ENCODE assay signal across 2 cellular contexts in the genomic region with DNA sequence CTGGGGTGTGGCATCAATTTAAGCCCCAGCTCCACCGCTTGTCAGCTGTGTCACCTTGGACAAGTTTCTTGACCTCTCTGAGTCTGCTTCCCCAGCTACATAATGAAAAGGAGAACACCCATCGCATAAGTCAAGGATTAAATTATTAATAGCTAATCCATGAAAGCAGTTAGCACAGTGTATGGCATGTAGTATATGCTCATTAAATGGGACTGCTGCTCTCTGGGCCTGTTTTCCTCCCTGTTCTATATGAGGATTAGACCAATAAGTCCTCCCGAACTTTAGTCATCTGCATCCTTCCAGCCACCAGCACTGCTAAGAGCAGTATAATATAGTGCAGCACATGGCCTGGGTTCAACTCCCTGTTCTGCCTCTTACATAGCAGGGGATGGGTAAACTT.
TF ChIP-seq lines count a peak whose summit lies in the region.

No MANE protein-coding gene starts in this region.

TF ChIP-seq in HEK293, 187 proteins besides CTCF, POLR2A, EP300 and RAD21:
- TF ChIP-seq ZNF223 (tag by site-specific recombination; IDR thresholded peaks at IDR 0.05) (no peak), ZNF664 (tag by site-specific recombination; IDR thresholded peaks at IDR 0.05) (peak; percentile 90), KLF8 (tag by site-specific recombination; IDR thresholded peaks at IDR 0.05) (no peak)
- TF ChIP-seq, protein P1, sequence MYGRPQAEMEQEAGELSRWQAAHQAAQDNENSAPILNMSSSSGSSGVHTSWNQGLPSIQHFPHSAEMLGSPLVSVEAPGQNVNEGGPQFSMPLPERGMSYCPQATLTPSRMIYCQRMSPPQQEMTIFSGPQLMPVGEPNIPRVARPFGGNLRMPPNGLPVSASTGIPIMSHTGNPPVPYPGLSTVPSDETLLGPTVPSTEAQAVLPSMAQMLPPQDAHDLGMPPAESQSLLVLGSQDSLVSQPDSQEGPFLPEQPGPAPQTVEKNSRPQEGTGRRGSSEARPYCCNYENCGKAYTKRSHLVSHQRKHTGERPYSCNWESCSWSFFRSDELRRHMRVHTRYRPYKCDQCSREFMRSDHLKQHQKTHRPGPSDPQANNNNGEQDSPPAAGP (tag by site-specific recombination; IDR thresholded peaks at IDR 0.05): no peak

TF ChIP-seq in K562, 482 proteins besides CTCF, POLR2A, EP300 and RAD21:
- TF ChIP-seq PHTF2 (CRISPR knock-in tag; IDR thresholded peaks at IDR 0.05) (no peak), BCOR (IDR thresholded peaks at IDR 0.05) (peak; percentile 28; the same call in 1 of the 2 replicates), ZFP36 (IDR thresholded peaks at IDR 0.05; ENCODE audit: low read depth, low read length, partially characterized antibody) (peak; percentile 21), RBM25 (IDR thresholded peaks at IDR 0.05; ENCODE audit: low read depth, low read length, severe bottlenecking) (peak; percentile 27), ZBTB8A (IDR thresholded peaks at IDR 0.05; ENCODE audit: partially characterized antibody) (no peak), ZNF75A (CRISPR knock-in tag; IDR thresholded peaks at IDR 0.05) (no peak), IFI16 (CRISPR knock-in tag; IDR thresholded peaks at IDR 0.05) (no peak), CCNT2 (IDR thresholded peaks at IDR 0.05; ENCODE audit: borderline replicate concordance, extremely low read depth, insufficient read length, low read depth, low read length) (no peak), ZNF717 (CRISPR knock-in tag; IDR thresholded peaks at IDR 0.05) (no peak), ZNF77 (CRISPR knock-in tag; IDR thresholded peaks at IDR 0.05) (no peak), POLR2G (IDR thresholded peaks at IDR 0.05; ENCODE audit: low read depth, low read length) (no peak)
- TF ChIP-seq, protein P2, sequence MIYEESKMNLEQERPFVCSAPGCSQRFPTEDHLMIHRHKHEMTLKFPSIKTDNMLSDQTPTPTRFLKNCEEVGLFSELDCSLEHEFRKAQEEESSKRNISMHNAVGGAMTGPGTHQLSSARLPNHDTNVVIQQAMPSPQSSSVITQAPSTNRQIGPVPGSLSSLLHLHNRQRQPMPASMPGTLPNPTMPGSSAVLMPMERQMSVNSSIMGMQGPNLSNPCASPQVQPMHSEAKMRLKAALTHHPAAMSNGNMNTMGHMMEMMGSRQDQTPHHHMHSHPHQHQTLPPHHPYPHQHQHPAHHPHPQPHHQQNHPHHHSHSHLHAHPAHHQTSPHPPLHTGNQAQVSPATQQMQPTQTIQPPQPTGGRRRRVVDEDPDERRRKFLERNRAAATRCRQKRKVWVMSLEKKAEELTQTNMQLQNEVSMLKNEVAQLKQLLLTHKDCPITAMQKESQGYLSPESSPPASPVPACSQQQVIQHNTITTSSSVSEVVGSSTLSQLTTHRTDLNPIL (CRISPR knock-in tag; IDR thresholded peaks at IDR 0.05): no peak
- TF ChIP-seq, protein P3, sequence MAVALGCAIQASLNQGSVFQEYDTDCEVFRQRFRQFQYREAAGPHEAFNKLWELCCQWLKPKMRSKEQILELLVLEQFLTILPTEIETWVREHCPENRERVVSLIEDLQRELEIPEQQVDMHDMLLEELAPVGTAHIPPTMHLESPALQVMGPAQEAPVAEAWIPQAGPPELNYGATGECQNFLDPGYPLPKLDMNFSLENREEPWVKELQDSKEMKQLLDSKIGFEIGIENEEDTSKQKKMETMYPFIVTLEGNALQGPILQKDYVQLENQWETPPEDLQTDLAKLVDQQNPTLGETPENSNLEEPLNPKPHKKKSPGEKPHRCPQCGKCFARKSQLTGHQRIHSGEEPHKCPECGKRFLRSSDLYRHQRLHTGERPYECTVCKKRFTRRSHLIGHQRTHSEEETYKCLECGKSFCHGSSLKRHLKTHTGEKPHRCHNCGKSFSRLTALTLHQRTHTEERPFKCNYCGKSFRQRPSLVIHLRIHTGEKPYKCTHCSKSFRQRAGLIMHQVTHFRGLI (CRISPR knock-in tag; IDR thresholded peaks at IDR 0.05): no peak
- TF ChIP-seq, protein P4, sequence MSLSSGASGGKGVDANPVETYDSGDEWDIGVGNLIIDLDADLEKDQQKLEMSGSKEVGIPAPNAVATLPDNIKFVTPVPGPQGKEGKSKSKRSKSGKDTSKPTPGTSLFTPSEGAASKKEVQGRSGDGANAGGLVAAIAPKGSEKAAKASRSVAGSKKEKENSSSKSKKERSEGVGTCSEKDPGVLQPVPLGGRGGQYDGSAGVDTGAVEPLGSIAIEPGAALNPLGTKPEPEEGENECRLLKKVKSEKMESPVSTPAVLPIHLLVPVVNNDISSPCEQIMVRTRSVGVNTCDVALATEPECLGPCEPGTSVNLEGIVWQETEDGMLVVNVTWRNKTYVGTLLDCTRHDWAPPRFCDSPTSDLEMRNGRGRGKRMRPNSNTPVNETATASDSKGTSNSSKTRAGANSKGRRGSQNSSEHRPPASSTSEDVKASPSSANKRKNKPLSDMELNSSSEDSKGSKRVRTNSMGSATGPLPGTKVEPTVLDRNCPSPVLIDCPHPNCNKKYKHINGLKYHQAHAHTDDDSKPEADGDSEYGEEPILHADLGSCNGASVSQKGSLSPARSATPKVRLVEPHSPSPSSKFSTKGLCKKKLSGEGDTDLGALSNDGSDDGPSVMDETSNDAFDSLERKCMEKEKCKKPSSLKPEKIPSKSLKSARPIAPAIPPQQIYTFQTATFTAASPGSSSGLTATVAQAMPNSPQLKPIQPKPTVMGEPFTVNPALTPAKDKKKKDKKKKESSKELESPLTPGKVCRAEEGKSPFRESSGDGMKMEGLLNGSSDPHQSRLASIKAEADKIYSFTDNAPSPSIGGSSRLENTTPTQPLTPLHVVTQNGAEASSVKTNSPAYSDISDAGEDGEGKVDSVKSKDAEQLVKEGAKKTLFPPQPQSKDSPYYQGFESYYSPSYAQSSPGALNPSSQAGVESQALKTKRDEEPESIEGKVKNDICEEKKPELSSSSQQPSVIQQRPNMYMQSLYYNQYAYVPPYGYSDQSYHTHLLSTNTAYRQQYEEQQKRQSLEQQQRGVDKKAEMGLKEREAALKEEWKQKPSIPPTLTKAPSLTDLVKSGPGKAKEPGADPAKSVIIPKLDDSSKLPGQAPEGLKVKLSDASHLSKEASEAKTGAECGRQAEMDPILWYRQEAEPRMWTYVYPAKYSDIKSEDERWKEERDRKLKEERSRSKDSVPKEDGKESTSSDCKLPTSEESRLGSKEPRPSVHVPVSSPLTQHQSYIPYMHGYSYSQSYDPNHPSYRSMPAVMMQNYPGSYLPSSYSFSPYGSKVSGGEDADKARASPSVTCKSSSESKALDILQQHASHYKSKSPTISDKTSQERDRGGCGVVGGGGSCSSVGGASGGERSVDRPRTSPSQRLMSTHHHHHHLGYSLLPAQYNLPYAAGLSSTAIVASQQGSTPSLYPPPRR (CRISPR knock-in tag; IDR thresholded peaks at IDR 0.05; ENCODE audit: borderline replicate concordance): no peak
- TF ChIP-seq, protein P5, sequence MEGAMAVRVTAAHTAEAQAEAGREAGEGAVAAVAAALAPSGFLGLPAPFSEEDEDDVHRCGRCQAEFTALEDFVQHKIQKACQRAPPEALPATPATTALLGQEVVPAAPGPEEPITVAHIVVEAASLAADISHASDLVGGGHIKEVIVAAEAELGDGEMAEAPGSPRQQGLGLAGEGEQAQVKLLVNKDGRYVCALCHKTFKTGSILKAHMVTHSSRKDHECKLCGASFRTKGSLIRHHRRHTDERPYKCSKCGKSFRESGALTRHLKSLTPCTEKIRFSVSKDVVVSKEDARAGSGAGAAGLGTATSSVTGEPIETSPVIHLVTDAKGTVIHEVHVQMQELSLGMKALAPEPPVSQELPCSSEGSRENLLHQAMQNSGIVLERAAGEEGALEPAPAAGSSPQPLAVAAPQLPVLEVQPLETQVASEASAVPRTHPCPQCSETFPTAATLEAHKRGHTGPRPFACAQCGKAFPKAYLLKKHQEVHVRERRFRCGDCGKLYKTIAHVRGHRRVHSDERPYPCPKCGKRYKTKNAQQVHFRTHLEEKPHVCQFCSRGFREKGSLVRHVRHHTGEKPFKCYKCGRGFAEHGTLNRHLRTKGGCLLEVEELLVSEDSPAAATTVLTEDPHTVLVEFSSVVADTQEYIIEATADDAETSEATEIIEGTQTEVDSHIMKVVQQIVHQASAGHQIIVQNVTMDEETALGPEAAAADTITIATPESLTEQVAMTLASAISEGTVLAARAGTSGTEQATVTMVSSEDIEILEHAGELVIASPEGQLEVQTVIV (CRISPR knock-in tag; IDR thresholded peaks at IDR 0.05; ENCODE audit: borderline replicate concordance): no peak
